In genomic region chr5:177508837-177509236, GRCh38 we compare ENCODE assay signal across 10 cellular contexts. TPM values are rescaled to one million over a fixed set of nuclear protein-coding genes. Genes with fewer than 3 reads are reported as not detected.
A peak's percentile ranks its signal among the peaks of the same experiment; 100 is the strongest.
DNase-seq lines count a peak whose midpoint lies in the region; ATAC-seq and TF ChIP-seq lines count a peak whose summit lies in the region.
"Had no signal": no experiment of that assay in that cellular context is flagged by ENCODE, and none has a peak within 500 bp of the region (broad histone marks: within the 10 kb centered on the region; RNA-seq: fewer than 3 reads in every experiment).

No MANE protein-coding gene starts in this region.

- no peak for ATAC-seq in activated T-cell treated with anti-CD3 and anti-CD28 coated beads, Interleukin-2, amount 50 U/mL, for 4 hours
- no peak for ATAC-seq in activated T-cell treated with anti-CD3 and anti-CD28 coated beads, Interleukin-2, amount 50 U/mL, for 72 hours (replicated peaks in 1 of 2)
- ATAC-seq in HG03280 (IDR thresholded peaks at IDR 0.05; ENCODE audit: unreplicated experiment) = peak; percentile 38

- no peak for TF ChIP-seq POLR2A in suprapubic skin (IDR thresholded peaks at IDR 0.05)

- H3K36me3 ChIP-seq in suprapubic skin = peaks cover 38% of the 10 kb centered on the region

- no peaks in the 10 kb centered on the region for H3K4me1 ChIP-seq in suprapubic skin

- TF ChIP-seq CTCF in suprapubic skin (IDR thresholded peaks at IDR 0.05) (no peak), mesothelial cell of epicardium (IDR thresholded peaks at IDR 0.05; ENCODE audit: unreplicated experiment) (no peak), HFFc6 (IDR thresholded peaks at IDR 0.05) (no peak)

- peak overlapping the region; percentile 35 for H3K4me3 Mint-ChIP-seq in activated T-cell treated with anti-CD3 and anti-CD28 coated beads, Interleukin-2, amount 50 U/mL, for 4 hours
- H3K4me3 Mint-ChIP-seq in activated T-cell treated with anti-CD3 and anti-CD28 coated beads, Interleukin-2, amount 50 U/mL, for 72 hours = no peak overlapping the region
- no peak overlapping the region for H3K4me3 Mint-ChIP-seq in mesothelial cell of epicardium
- H3K4me3 Mint-ChIP-seq in HFFc6 = no peak overlapping the region

- no peaks in the 10 kb centered on the region for H3K27me3 Mint-ChIP-seq in activated T-cell treated with anti-CD3 and anti-CD28 coated beads, Interleukin-2, amount 50 U/mL, for 4 hours (ENCODE audit: low read depth)
- no peaks in the 10 kb centered on the region for H3K27me3 Mint-ChIP-seq in activated T-cell treated with anti-CD3 and anti-CD28 coated beads, Interleukin-2, amount 50 U/mL, for 72 hours (ENCODE audit: low read depth)
- no peaks in the 10 kb centered on the region for H3K27me3 Mint-ChIP-seq in mesothelial cell of epicardium (ENCODE audit: low read depth)
- H3K27me3 Mint-ChIP-seq in HFFc6 (ENCODE audit: insufficient read depth) = no peaks in the 10 kb centered on the region; the same call in 1 of the 2 replicates

- H3K4me3 ChIP-seq in suprapubic skin = peak overlapping the region; percentile 21

- peaks cover 5% of the 10 kb centered on the region for H3K4me1 Mint-ChIP-seq in activated T-cell treated with anti-CD3 and anti-CD28 coated beads, Interleukin-2, amount 50 U/mL, for 4 hours (ENCODE audit: low read depth)
- H3K4me1 Mint-ChIP-seq in activated T-cell treated with anti-CD3 and anti-CD28 coated beads, Interleukin-2, amount 50 U/mL, for 72 hours (ENCODE audit: low read depth) = peaks cover 7% of the 10 kb centered on the region
- H3K4me1 Mint-ChIP-seq in mesothelial cell of epicardium = no peaks in the 10 kb centered on the region
- no peaks in the 10 kb centered on the region for H3K4me1 Mint-ChIP-seq in HFFc6 (ENCODE audit: low read depth)

- H3K36me3 Mint-ChIP-seq in activated T-cell treated with anti-CD3 and anti-CD28 coated beads, Interleukin-2, amount 50 U/mL, for 4 hours (ENCODE audit: insufficient read depth) = peaks cover 19% of the 10 kb centered on the region
- peaks cover 0 to 11% of the 10 kb centered on the region in 2 donors for H3K36me3 Mint-ChIP-seq in activated T-cell treated with anti-CD3 and anti-CD28 coated beads, Interleukin-2, amount 50 U/mL, for 72 hours (ENCODE audit: insufficient read depth in 2 of 2)
- H3K36me3 Mint-ChIP-seq in mesothelial cell of epicardium (peaks cover 14% of the 10 kb centered on the region), HFFc6 (ENCODE audit: low read depth) (peaks cover 10% of the 10 kb centered on the region)

- 36% methylated on average over 4 of the region's 8 CpGs for WGBS in suprapubic skin

- DNase-seq in activated T-cell treated with anti-CD3 and anti-CD28 coated beads, Interleukin-2, amount 50 U/mL, for 4 hours = no peak
- DNase-seq in activated T-cell treated with anti-CD3 and anti-CD28 coated beads, Interleukin-2, amount 50 U/mL, for 72 hours = no peak
- DNase-seq in dermis blood vessel endothelial cell (peak; percentile 58), suprapubic skin (ENCODE audit: low spot score in 2 of 2) (no peak), NCI-H2171 treated with DMSO at 0.1 percent for 48 hours (lab: John Stamatoyannopoulos, UW) (no peak), mesothelial cell of epicardium (ENCODE audit: low spot score in 2 of 2, unreplicated experiment in 2 of 2) (no peak), HFFc6 (no peak)
- DNase-seq: effector CD8-positive, alpha-beta T cell; NCI-H2029 had no signal

- H3K9me3 Mint-ChIP-seq in activated T-cell treated with anti-CD3 and anti-CD28 coated beads, Interleukin-2, amount 50 U/mL, for 4 hours = no peaks in the 10 kb centered on the region
- H3K9me3 Mint-ChIP-seq in activated T-cell treated with anti-CD3 and anti-CD28 coated beads, Interleukin-2, amount 50 U/mL, for 72 hours = no peaks in the 10 kb centered on the region
- no peaks in the 10 kb centered on the region for H3K9me3 Mint-ChIP-seq in mesothelial cell of epicardium
- H3K9me3 Mint-ChIP-seq in HFFc6 = no peaks in the 10 kb centered on the region

- no peak for TF ChIP-seq EP300 in suprapubic skin (IDR thresholded peaks at IDR 0.05)

- H3K9me3 ChIP-seq in suprapubic skin = no peaks in the 10 kb centered on the region

- no peak overlapping the region for H3K27ac Mint-ChIP-seq in activated T-cell treated with anti-CD3 and anti-CD28 coated beads, Interleukin-2, amount 50 U/mL, for 72 hours
- H3K27ac Mint-ChIP-seq in mesothelial cell of epicardium = no peak overlapping the region
- H3K27ac Mint-ChIP-seq in HFFc6 = no peak overlapping the region

- no peaks in the 10 kb centered on the region for H3K27me3 ChIP-seq in suprapubic skin

- H3K27ac ChIP-seq in suprapubic skin = no peak overlapping the region

RNA-seq across cellular contexts. Expression of gene DOK3, which starts 0.8 kb away (rescaled TPM):
- 1 to 10 TPM; 8.2 to 9.2 (median 8.7) TPM for total RNA-seq in activated T-cell treated with anti-CD3 and anti-CD28 coated beads, Interleukin-2, amount 50 U/mL, for 4 hours
- total RNA-seq in activated T-cell treated with anti-CD3 and anti-CD28 coated beads, Interleukin-2, amount 50 U/mL, for 72 hours = 1 to 10 TPM; 4.0 to 5.7 TPM
- 2.0 and 4.6 TPM in 2 replicates for total RNA-seq in dermis blood vessel endothelial cell
- 1 to 10 TPM in 3 of 4 donors, under 1 TPM in 1; 0.89 to 7.3 (median 1.8) TPM for total RNA-seq in suprapubic skin
- 4.7 to 7.8 TPM (median 5.8 TPM) in 3 replicates for total RNA-seq in mesothelial cell of epicardium
- total RNA-seq in HFFc6 (2021; fragmentation: NEBNext Ultra II Directional; extraction: Animal tissue kit (Norgen Biotek cat#: 25700)) = 1 to 10 TPM; 1.1 to 2.6 (median 1.3) TPM

RNA-seq across cellular contexts. Expression of gene DDX41, which starts 7.9 kb away (rescaled TPM):
- total RNA-seq in activated T-cell treated with anti-CD3 and anti-CD28 coated beads, Interleukin-2, amount 50 U/mL, for 4 hours = 100 to 1,000 TPM; 203 to 220 (median 207) TPM
- 100 to 1,000 TPM in 1 of 2 donors, 10 to 100 TPM in 1; 89.2 to 117 TPM for total RNA-seq in activated T-cell treated with anti-CD3 and anti-CD28 coated beads, Interleukin-2, amount 50 U/mL, for 72 hours
- total RNA-seq in dermis blood vessel endothelial cell (68.2 and 98.8 TPM in 2 replicates), suprapubic skin (100 to 1,000 TPM in 2 of 4 donors, 10 to 100 TPM in 2; 83.8 to 148 (median 103) TPM), mesothelial cell of epicardium (91.2 to 101 TPM (median 95.4 TPM) in 3 replicates)
- total RNA-seq in HFFc6 (2021; fragmentation: NEBNext Ultra II Directional; extraction: Animal tissue kit (Norgen Biotek cat#: 25700)) = 100 to 1,000 TPM in 3 of 6 experiments, 10 to 100 TPM in 3; 83.8 to 105 (median 98.5) TPM

RNA-seq across cellular contexts. Expression of gene PDLIM7, which starts 11.4 kb away (rescaled TPM):
- 10 to 100 TPM; 18.0 to 22.1 (median 19.0) TPM for total RNA-seq in activated T-cell treated with anti-CD3 and anti-CD28 coated beads, Interleukin-2, amount 50 U/mL, for 4 hours
- 10 to 100 TPM; 87.5 to 93.9 TPM for total RNA-seq in activated T-cell treated with anti-CD3 and anti-CD28 coated beads, Interleukin-2, amount 50 U/mL, for 72 hours
- 38.3 and 73.0 TPM in 2 replicates for total RNA-seq in dermis blood vessel endothelial cell
- 10 to 100 TPM; 28.7 to 41.3 (median 32.0) TPM for total RNA-seq in suprapubic skin
- total RNA-seq in mesothelial cell of epicardium = 472 to 494 TPM (median 482 TPM) in 3 replicates
- total RNA-seq in HFFc6 (2021; fragmentation: NEBNext Ultra II Directional; extraction: Animal tissue kit (Norgen Biotek cat#: 25700)) = 100 to 1,000 TPM; 339 to 353 (median 343) TPM

RNA-seq across cellular contexts. Expression of gene DBN1, which starts 35.4 kb away (rescaled TPM):
- total RNA-seq in activated T-cell treated with anti-CD3 and anti-CD28 coated beads, Interleukin-2, amount 50 U/mL, for 4 hours = 10 to 100 TPM; 16.6 to 48.5 (median 21.6) TPM
- 10 to 100 TPM; 69.5 to 98.8 TPM for total RNA-seq in activated T-cell treated with anti-CD3 and anti-CD28 coated beads, Interleukin-2, amount 50 U/mL, for 72 hours
- total RNA-seq in dermis blood vessel endothelial cell = 147 and 157 TPM in 2 replicates
- total RNA-seq in suprapubic skin = 10 to 100 TPM; 13.1 to 43.4 (median 25.3) TPM
- 365 to 369 TPM (median 367 TPM) in 3 replicates for total RNA-seq in mesothelial cell of epicardium
- total RNA-seq in HFFc6 (2021; fragmentation: NEBNext Ultra II Directional; extraction: Animal tissue kit (Norgen Biotek cat#: 25700)) = 100 to 1,000 TPM; 346 to 394 (median 358) TPM

RNA-seq across cellular contexts. Expression of gene FAM193B, which starts 45.5 kb away (rescaled TPM):
- 10 to 100 TPM; 54.7 to 63.7 (median 62.1) TPM for total RNA-seq in activated T-cell treated with anti-CD3 and anti-CD28 coated beads, Interleukin-2, amount 50 U/mL, for 4 hours
- 100 to 1,000 TPM in 1 of 2 donors, 10 to 100 TPM in 1; 79.6 to 105 TPM for total RNA-seq in activated T-cell treated with anti-CD3 and anti-CD28 coated beads, Interleukin-2, amount 50 U/mL, for 72 hours
- total RNA-seq in dermis blood vessel endothelial cell = 14.6 and 31.0 TPM in 2 replicates
- total RNA-seq in suprapubic skin = 100 to 1,000 TPM in 1 of 4 donors, 10 to 100 TPM in 3; 55.6 to 328 (median 78.2) TPM
- 126 to 128 TPM (median 128 TPM) in 3 replicates for total RNA-seq in mesothelial cell of epicardium
- total RNA-seq in HFFc6 (2021; fragmentation: NEBNext Ultra II Directional; extraction: Animal tissue kit (Norgen Biotek cat#: 25700)) = 10 to 100 TPM; 16.1 to 25.6 (median 21.6) TPM
